Comparison of ENCODE assay signal across 34 cellular contexts in genomic region chr20:14637441-14637840, GRCh38.
"Had no signal": no experiment of that assay in that cellular context is flagged by ENCODE, and none has a peak within 500 bp of the region (broad histone marks: within the 10 kb centered on the region; RNA-seq: fewer than 3 reads in every experiment).

No MANE protein-coding gene starts in this region.

- H3K36me3 ChIP-seq: MG63 had no signal

- H3K9me3 ChIP-seq: MG63 had no signal

- H3K4me3 ChIP-seq: MG63 had no signal

- DNase-seq: Karpas-422, Kasumi-1, MG63, MM.1S, MV-4-11, NCI-H1048, NCI-H1092, NCI-H1092 treated with DMSO at 0.1 percent for 48 hours, NCI-H1105, NCI-H1105 treated with DMSO at 0.1 percent for 48 hours, NCI-H1417, NCI-H1417 treated with DMSO at 0.1 percent for 48 hours, NCI-H1436, NCI-H1436 treated with DMSO at 0.1 percent for 48 hours, NCI-H146, NCI-H1694, NCI-H1694 treated with DMSO at 0.1 percent for 48 hours, NCI-H187, NCI-H187 treated with DMSO at 0.1 percent for 48 hours, NCI-H1930, NCI-H2029, NCI-H2029 treated with DMSO at 0.1 percent for 48 hours, NCI-H2081, NCI-H2081 treated with DMSO at 0.1 percent for 48 hours, NCI-H2107, NCI-H2171, NCI-H2171 treated with DMSO at 0.1 percent for 48 hours, NCI-H2227 treated with DMSO at 0.1 percent for 48 hours, NCI-H226, NCI-H345, NCI-H446, NCI-H446 treated with DMSO at 0.1 percent for 48 hours, NCI-H510A, NCI-H510A treated with DMSO at 0.1 percent for 48 hours had no signal

- H3K27me3 ChIP-seq: MG63 had no signal
